9 cellular contexts compared by ENCODE assay signal in genomic region chr2:54575379-54575888, GRCh38.
DNase-seq lines count a peak whose midpoint lies in the region; ATAC-seq and TF ChIP-seq lines count a peak whose summit lies in the region.
"Had no signal": no experiment of that assay in that cellular context is flagged by ENCODE, and none has a peak within 500 bp of the region (broad histone marks: within the 10 kb centered on the region; RNA-seq: fewer than 3 reads in every experiment).

No MANE protein-coding gene starts in this region.

- H3K27me3 Mint-ChIP-seq in activated naive CD8-positive, alpha-beta T cell: no peaks in the 10 kb centered on the region
- H3K27me3 Mint-ChIP-seq in memory B cell: no peaks in the 10 kb centered on the region

- DNase-seq in A172 (ENCODE audit: low spot score): peak; percentile 35
- peak; percentile 49 for DNase-seq in IMR-90
- DNase-seq in memory B cell (ENCODE audit: low spot score in 2 of 2): no peak
- no peak for DNase-seq in mesendoderm
- no peak for DNase-seq in EL
- no peak for DNase-seq in AG08396 (ENCODE audit: low spot score)
- no peak for DNase-seq in midbrain (lab: John Stamatoyannopoulos, UW)

- peaks cover 38% of the 10 kb centered on the region for H3K9me1 ChIP-seq in IMR-90 (ENCODE audit: insufficient read depth, low read length)

- no peak for TF ChIP-seq RAD21 in IMR-90 (IDR thresholded peaks at IDR 0.05; ENCODE audit: low read length)

- H3K56ac ChIP-seq in IMR-90 (ENCODE audit: extremely low read depth, insufficient read depth, low read length): no peak overlapping the region
- no peak overlapping the region for H3K56ac ChIP-seq in mesendoderm (ENCODE audit: low read length)

- peaks cover 3% of the 10 kb centered on the region for H3K36me3 Mint-ChIP-seq in activated naive CD8-positive, alpha-beta T cell
- peaks cover 20% of the 10 kb centered on the region for H3K36me3 Mint-ChIP-seq in memory B cell

- H3K14ac ChIP-seq in IMR-90 (replicated peaks; ENCODE audit: low read depth, low read length): peak overlapping the region; percentile 34

- H3K27me3 ChIP-seq in IMR-90 (ENCODE audit: control insufficient read depth, insufficient read depth, low read length) (no peaks in the 10 kb centered on the region), mesendoderm (ENCODE audit: insufficient read depth, low read length, poor library complexity) (no peaks in the 10 kb centered on the region)

- peak overlapping the region; percentile 100 for H3K27ac Mint-ChIP-seq in activated naive CD8-positive, alpha-beta T cell
- peak overlapping the region; percentile 88 for H3K27ac Mint-ChIP-seq in memory B cell

- in situ Hi-C loops in IMR-90 (cut with MboI; ENCODE audit: low sequenced_read_pairs): no loop called here

- H3K4me1 ChIP-seq in IMR-90 (ENCODE audit: control insufficient read depth, insufficient read depth, low read length) (peaks cover 35% of the 10 kb centered on the region), mesendoderm (ENCODE audit: control insufficient read depth, low read depth, low read length) (peaks cover 31% of the 10 kb centered on the region)

- no peak for TF ChIP-seq CTCF in IMR-90 (conservative IDR thresholded peaks at IDR 0.05; ENCODE audit: low read depth, low read length)

- H3K4me1 Mint-ChIP-seq in activated naive CD8-positive, alpha-beta T cell (ENCODE audit: low read depth): peaks cover 95% of the 10 kb centered on the region
- peaks cover 80% of the 10 kb centered on the region for H3K4me1 Mint-ChIP-seq in memory B cell

- CTCF ChIA-PET in IMR-90 (lab: Yijun Ruan, JAX): interaction anchor here (0.6 kb wide), 1 partner anchor 412 kb away, joined by 8 read pairs; no protein-coding TSS in a partner anchor

- H3K4ac ChIP-seq in IMR-90 (ENCODE audit: low read depth, low read length): no peak overlapping the region
- no peak overlapping the region for H3K4ac ChIP-seq in mesendoderm (ENCODE audit: low read depth, low read length)

- H4K5ac ChIP-seq in IMR-90 (ENCODE audit: low read depth, low read length) (no peak overlapping the region), mesendoderm (ENCODE audit: low read length) (no peak overlapping the region)

- no peak overlapping the region for H4K8ac ChIP-seq in IMR-90 (ENCODE audit: low read depth in 2 of 2, low read length in 2 of 2)
- no peak overlapping the region for H4K8ac ChIP-seq in mesendoderm (ENCODE audit: low read depth, low read length)

- H2BK120ac ChIP-seq in IMR-90 (ENCODE audit: low read depth, low read length) (no peak overlapping the region), mesendoderm (ENCODE audit: low read depth, low read length) (no peak overlapping the region)

- H3K9me3 Mint-ChIP-seq in activated naive CD8-positive, alpha-beta T cell (ENCODE audit: low read depth): no peaks in the 10 kb centered on the region
- H3K9me3 Mint-ChIP-seq in memory B cell: no peaks in the 10 kb centered on the region

- no peak overlapping the region for H2AK9ac ChIP-seq in IMR-90 (replicated peaks; ENCODE audit: low read depth, low read length, poor library complexity)

- H3K23ac ChIP-seq in IMR-90 (ENCODE audit: low read depth, low read length) (no peak overlapping the region), mesendoderm (ENCODE audit: low read length) (no peak overlapping the region)

- peak overlapping the region; percentile 7; the same call in 1 of the 2 replicates for H4K91ac ChIP-seq in IMR-90 (ENCODE audit: insufficient read depth, low read depth, low read length)

- no peaks in the 10 kb centered on the region for H3K9me3 ChIP-seq in IMR-90 (ENCODE audit: control insufficient read depth, insufficient read depth, low read length)
- H3K9me3 ChIP-seq: prostate gland had no signal

- H3K9ac ChIP-seq in IMR-90 (ENCODE audit: low read depth, low read length) (no peak overlapping the region), mesendoderm (ENCODE audit: low read length) (no peak overlapping the region)

- no peak overlapping the region for H3K4me2 ChIP-seq in IMR-90 (ENCODE audit: low read depth, low read length)
- H3K4me2 ChIP-seq in mesendoderm (ENCODE audit: low read length): no peak overlapping the region

- no peak overlapping the region for H3K27ac ChIP-seq in IMR-90 (ENCODE audit: insufficient read depth, low read length)
- H3K27ac ChIP-seq in mesendoderm (ENCODE audit: low read depth, low read length): no peak overlapping the region
- H3K27ac ChIP-seq: prostate gland had no signal

- H3K36me3 ChIP-seq in IMR-90 (ENCODE audit: control insufficient read depth, insufficient read depth, low read length): peaks cover 1% of the 10 kb centered on the region; the same call in 1 of the 2 replicates
- no peaks in the 10 kb centered on the region for H3K36me3 ChIP-seq in mesendoderm (ENCODE audit: control insufficient read depth, insufficient read depth, low read length)
- H3K36me3 ChIP-seq: prostate gland had no signal

- ATAC-seq in IMR-90 (ENCODE audit: low read depth): no peak
- ATAC-seq in memory B cell (ENCODE audit: low read depth): no peak

- intact Hi-C loops in IMR-90 (cut with micrococcal nuclease): no loop called here

- H4K20me1 ChIP-seq in IMR-90 (ENCODE audit: insufficient read depth, low read length): peaks cover 44% of the 10 kb centered on the region; the same call in 1 of the 2 replicates

- H3K4me3 ChIP-seq in IMR-90 (ENCODE audit: insufficient read depth, low read depth, low read length) (no peak overlapping the region), mesendoderm (ENCODE audit: low read length) (no peak overlapping the region)
- H3K4me3 ChIP-seq: prostate gland had no signal

- dilution Hi-C loops in IMR-90 (cut with HindIII; ENCODE audit: low sequenced_read_pairs, unreplicated experiment): no loop called here

- H2AFZ ChIP-seq in IMR-90 (replicated peaks; ENCODE audit: low read length, poor library complexity): no peak overlapping the region

- WGBS in IMR-90 (ENCODE audit: extremely low coverage in 2 of 2, insufficient read length in 1 of 2), 2 experiments: 92% methylated on average over 4 of the region's 9 CpGs; no CpG with 5 or more reads in 1 of the 2 experiments
- no CpG with 5 or more reads among the region's 9 CpGs for WGBS in mesendoderm (ENCODE audit: extremely low coverage, insufficient coverage, low lambda C conversion rate)

- no TSS peak for BruUV-seq in IMR-90 (replicated peaks; lab: Mats Ljungman, UMichigan)

- no peak overlapping the region for H2BK20ac ChIP-seq in IMR-90 (ENCODE audit: low read depth, low read length)

- H3K18ac ChIP-seq in IMR-90 (ENCODE audit: low read depth, low read length) (no peak overlapping the region), mesendoderm (ENCODE audit: low read length) (no peak overlapping the region)

- no peak overlapping the region for H2BK5ac ChIP-seq in IMR-90 (ENCODE audit: low read depth, low read length, poor library complexity, severe bottlenecking)
- H2BK5ac ChIP-seq in mesendoderm (ENCODE audit: low read length): no peak overlapping the region

- H3K79me1 ChIP-seq in IMR-90 (ENCODE audit: low read depth in 1 of 2, low read length in 2 of 2) (peaks cover 49 to 85% of the 10 kb centered on the region in 2 experiments), mesendoderm (ENCODE audit: low read length) (peaks cover 40% of the 10 kb centered on the region)

- H2AK5ac ChIP-seq in IMR-90 (ENCODE audit: low read depth, low read length) (no peak overlapping the region), mesendoderm (ENCODE audit: low read length) (no peak overlapping the region)

- H3K4me3 Mint-ChIP-seq in activated naive CD8-positive, alpha-beta T cell: peak overlapping the region; percentile 85
- no peak overlapping the region for H3K4me3 Mint-ChIP-seq in memory B cell

- H3K79me2 ChIP-seq in mesendoderm (ENCODE audit: control insufficient read depth, insufficient read depth, low read length): peaks cover 89% of the 10 kb centered on the region

- TF ChIP-seq POLR2A in IMR-90 (IDR thresholded peaks at IDR 0.05; ENCODE audit: low read depth, low read length): no peak

- H2BK15ac ChIP-seq in IMR-90 (ENCODE audit: low read depth, low read length) (no peak overlapping the region), mesendoderm (replicated peaks; ENCODE audit: low read depth) (no peak overlapping the region)

- POLR2A ChIA-PET in IMR-90 (lab: Charles Lee; ENCODE audit: unreplicated experiment): no interaction called here

TF ChIP-seq in IMR-90, 13 proteins besides CTCF, POLR2A, EP300 and RAD21:
- TF ChIP-seq SMC3 (IDR thresholded peaks at IDR 0.05; ENCODE audit: low read depth, low read length): no peak
- TF ChIP-seq CEBPB (IDR thresholded peaks at IDR 0.05; ENCODE audit: low read depth, low read length): peak; percentile 63

Comparison
In these comparisons a context has a peak if more than half of its experiments do, and no peak if none do; other contexts are left out.
1. DNase-seq: peak in A172 (single experiment) and IMR-90 (single experiment); none in memory B cell (0 of 2), mesendoderm (single experiment), EL (single experiment), AG08396 (single experiment) and midbrain (single experiment).